ENCODE assay signal across 1 cellular context in genomic region chr16:30539986-30540526, GRCh38.
TF ChIP-seq lines count a peak whose summit lies in the region.

No MANE protein-coding gene starts in this region.

TF ChIP-seq in HEK293, 187 proteins besides CTCF, POLR2A, EP300 and RAD21 (continued from another document):
- TF ChIP-seq OSR2 (tag by site-specific recombination; IDR thresholded peaks at IDR 0.05) (peak; percentile 15; the same call in 1 of the 2 replicates), ZNF394 (tag by site-specific recombination; IDR thresholded peaks at IDR 0.05; ENCODE audit: borderline replicate concordance) (peak; percentile 46; the same call in 1 of the 2 replicates), KLF1 (tag by site-specific recombination; IDR thresholded peaks at IDR 0.05) (peak; percentile 70; the same call in 1 of the 2 replicates)
TF ChIP-seq in HEK293: peak in this region for 5; not testable (repeated sequence) for 182.
